ENCODE assay signal across 19 cellular contexts in the genomic region with DNA sequence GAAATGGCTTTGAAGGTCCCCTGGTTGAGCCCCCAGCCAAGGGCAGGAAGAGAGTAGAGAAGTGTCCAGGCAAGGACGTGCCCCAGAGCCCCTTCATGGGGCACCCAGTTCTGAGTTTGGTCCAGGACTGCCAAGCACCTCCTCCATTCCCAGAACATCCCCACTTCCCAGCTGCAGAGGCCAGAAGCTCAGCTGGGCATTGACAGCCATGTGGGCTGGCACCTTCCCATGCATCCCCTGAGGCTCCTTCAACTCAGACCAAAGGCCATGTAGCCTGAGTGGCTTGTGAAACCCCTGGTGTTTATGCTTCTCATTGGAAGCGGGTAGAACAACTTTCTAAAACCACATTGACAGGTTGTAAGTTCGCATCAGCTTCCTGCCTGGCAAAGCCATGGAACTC.
DNase-seq lines count a peak whose midpoint lies in the region; ATAC-seq, FAIRE-seq and TF ChIP-seq lines count a peak whose summit lies in the region.
"Had no signal": no experiment of that assay in that cellular context is flagged by ENCODE, and none has a peak within 500 bp of the region (broad histone marks: within the 10 kb centered on the region; RNA-seq: fewer than 3 reads in every experiment).

No MANE protein-coding gene starts in this region.

- CTCF ChIA-PET in CD4-positive, alpha-beta memory T cell (lab: Charles Lee; ENCODE audit: partially characterized antibody), result no interaction called here
- CTCF ChIA-PET in HepG2 (lab: Yijun Ruan, JAX; ENCODE audit: low intra/inter-chr PET ratio, low total read pairs), result no interaction called here

- H3K27ac ChIP-seq in coronary artery, result no peak overlapping the region
- no peak overlapping the region for H3K27ac ChIP-seq in right lobe of liver
- H3K27ac ChIP-seq in CD4-positive, alpha-beta memory T cell (ENCODE audit: low read depth, low read length), result no peak overlapping the region
- no peak overlapping the region for H3K27ac ChIP-seq in HepG2 (ENCODE audit: extremely low read length, insufficient read depth, low read length)
- H3K27ac ChIP-seq: BLaER1, GM23248 had no signal

- H3K4me1 ChIP-seq in right lobe of liver (no peaks in the 10 kb centered on the region), HepG2 (ENCODE audit: insufficient read depth, low read length) (no peaks in the 10 kb centered on the region)
- no peaks in the 10 kb centered on the region for H3K4me1 ChIP-seq in CD4-positive, alpha-beta memory T cell (ENCODE audit: insufficient read depth, low read length)
- H3K4me1 ChIP-seq: BLaER1, HAP-1 had no signal

- no peak overlapping the region for H3K4me3 Mint-ChIP-seq in osteocyte (ENCODE audit: unreplicated experiment)
- H3K4me3 Mint-ChIP-seq in CD4-positive, alpha-beta memory T cell, result no peak overlapping the region
- H3K4me3 Mint-ChIP-seq: CD14-positive monocyte; CD8-positive, alpha-beta T cell had no signal

- H3K4me2 ChIP-seq in HepG2 (ENCODE audit: low read depth, low read length), result no peak overlapping the region
- H3K4me2 ChIP-seq: BLaER1 had no signal

- POLR2A ChIA-PET in CD4-positive, alpha-beta memory T cell (lab: Charles Lee; ENCODE audit: partially characterized antibody), result no interaction called here
- POLR2A ChIA-PET in HepG2 (lab: Yijun Ruan, JAX), result no interaction called here

- TF ChIP-seq POLR2A in right lobe of liver (IDR thresholded peaks at IDR 0.05) (no peak), HepG2 (IDR thresholded peaks at IDR 0.05; ENCODE audit: insufficient read depth in 1 of 2, low read depth in 2 of 2, low read length in 2 of 2) (no peak)

- intact Hi-C loops in right lobe of liver (cut with DNase I), result no loop called here
- intact Hi-C loops in CD4-positive, alpha-beta memory T cell (cut with micrococcal nuclease), result no loop called here
- intact Hi-C loops in HepG2 (cut with micrococcal nuclease; ENCODE audit: unreplicated experiment), result no loop called here

- TF ChIP-seq CTCF in coronary artery (IDR thresholded peaks at IDR 0.05), result no peak
- no peak for TF ChIP-seq CTCF in osteocyte (IDR thresholded peaks at IDR 0.05)
- no peak for TF ChIP-seq CTCF in right lobe of liver (IDR thresholded peaks at IDR 0.05)
- TF ChIP-seq CTCF in HepG2 (CRISPR knock-in tag; IDR thresholded peaks at IDR 0.05), result no peak

- no peak overlapping the region for H2AFZ ChIP-seq in HepG2 (ENCODE audit: low read length)
- H2AFZ ChIP-seq: GM23248 had no signal

- H3K9me3 ChIP-seq in right lobe of liver, result no peaks in the 10 kb centered on the region
- H3K9me3 ChIP-seq in CD4-positive, alpha-beta memory T cell (ENCODE audit: control insufficient read depth in 1 of 2, low read length in 2 of 2), result no peaks in the 10 kb centered on the region
- H3K9me3 ChIP-seq in HepG2 (ENCODE audit: low read length), result no peaks in the 10 kb centered on the region
- H3K9me3 ChIP-seq: BLaER1, HAP-1 had no signal

- DNase-seq in activated effector memory CD4-positive, alpha-beta T cell treated with anti-CD3 and anti-CD28 coated beads, Interleukin-2, amount 50 U/mL, for 16 hours, result peak; percentile 33
- no peak for DNase-seq in activated effector memory CD4-positive, alpha-beta T cell treated with Interleukin-2 at 50 U/mL for 16 hours
- DNase-seq in coronary artery (ENCODE audit: low spot score) (peak; percentile 59), osteocyte (ENCODE audit: extremely low spot score, unreplicated experiment) (peak; percentile 66), right lobe of liver (no peak), HepG2 (ENCODE audit: low spot score) (no peak)
- DNase-seq in CD4-positive, alpha-beta memory T cell, result no peak
- DNase-seq: 8988T, Calu3, DMS 273 treated with DMSO at 0.1 percent for 48 hours, DMS53, DND-41, EL, GM23248 had no signal

- H3K27me3 ChIP-seq in right lobe of liver (no peaks in the 10 kb centered on the region), HepG2 (ENCODE audit: control insufficient read depth in 1 of 2, insufficient read depth in 2 of 2, low read length in 2 of 2) (peaks cover 1 to 40% of the 10 kb centered on the region in 2 experiments; a peak in 4 of 5 replicates)
- no peaks in the 10 kb centered on the region for H3K27me3 ChIP-seq in CD4-positive, alpha-beta memory T cell (ENCODE audit: insufficient read depth, low read length)
- H3K27me3 ChIP-seq: BLaER1 had no signal

- no peaks in the 10 kb centered on the region for H3K27me3 Mint-ChIP-seq in osteocyte (ENCODE audit: unreplicated experiment)
- no peaks in the 10 kb centered on the region for H3K27me3 Mint-ChIP-seq in CD4-positive, alpha-beta memory T cell

- H3K27ac Mint-ChIP-seq in osteocyte (ENCODE audit: unreplicated experiment), result no peak overlapping the region
- H3K27ac Mint-ChIP-seq in CD4-positive, alpha-beta memory T cell, result no peak overlapping the region
- H3K27ac Mint-ChIP-seq: CD14-positive monocyte; CD8-positive, alpha-beta T cell had no signal

- H3K9ac ChIP-seq in HepG2 (ENCODE audit: insufficient read depth, low read depth, low read length), result no peak overlapping the region
- H3K9ac ChIP-seq: BLaER1, GM23248 had no signal

- no peak for ATAC-seq in right lobe of liver
- no peak for ATAC-seq in HepG2
- ATAC-seq: CD8-positive, alpha-beta T cell; GM12878 had no signal

- H3K36me3 Mint-ChIP-seq in osteocyte (ENCODE audit: unreplicated experiment), result no peaks in the 10 kb centered on the region
- no peaks in the 10 kb centered on the region for H3K36me3 Mint-ChIP-seq in CD4-positive, alpha-beta memory T cell
- H3K36me3 Mint-ChIP-seq: CD14-positive monocyte; CD8-positive, alpha-beta T cell had no signal

- no peaks in the 10 kb centered on the region for H3K4me1 Mint-ChIP-seq in osteocyte (ENCODE audit: unreplicated experiment)
- no peaks in the 10 kb centered on the region for H3K4me1 Mint-ChIP-seq in CD4-positive, alpha-beta memory T cell
- H3K4me1 Mint-ChIP-seq: CD14-positive monocyte had no signal

- no peaks in the 10 kb centered on the region for H3K36me3 ChIP-seq in right lobe of liver
- H3K36me3 ChIP-seq in CD4-positive, alpha-beta memory T cell (ENCODE audit: insufficient read depth, low read length), result no peaks in the 10 kb centered on the region
- H3K36me3 ChIP-seq in HepG2 (replicated peaks in 1 of 2; ENCODE audit: control insufficient read depth in 1 of 2, insufficient read depth in 2 of 2, low read length in 2 of 2), result no peaks in the 10 kb centered on the region
- H3K36me3 ChIP-seq: BLaER1, HAP-1 had no signal

- peaks cover 50% of the 10 kb centered on the region for H3K9me3 Mint-ChIP-seq in osteocyte (ENCODE audit: unreplicated experiment)
- H3K9me3 Mint-ChIP-seq in CD4-positive, alpha-beta memory T cell, result peaks cover 0 to 2% (median 0%) of the 10 kb centered on the region in 8 donors
- H3K9me3 Mint-ChIP-seq: CD8-positive, alpha-beta T cell had no signal

- FAIRE-seq in HepG2 (lab: Jason Lieb, UNC), result no peak
- FAIRE-seq: GM12878 had no signal

- no TSS peak for BruUV-seq in HepG2 (replicated peaks; lab: Mats Ljungman, UMichigan)

- TF ChIP-seq RAD21 in HepG2 (CRISPR knock-in tag; IDR thresholded peaks at IDR 0.05), result no peak

- TF ChIP-seq EP300 in HepG2 (IDR thresholded peaks at IDR 0.05; ENCODE audit: low read depth in 2 of 2, low read length in 2 of 2) (no peak), HepG2 (CRISPR knock-in tag; IDR thresholded peaks at IDR 0.05; ENCODE audit: borderline replicate concordance) (no peak)

- WGBS in right lobe of liver (ENCODE audit: insufficient coverage, low coverage, low lambda C conversion rate, missing lambda C conversion rate), result 33% methylated on average over 3 of the region's 3 CpGs
- WGBS in HepG2 (ENCODE audit: low lambda C conversion rate), result 5% methylated on average over 2 of the region's 3 CpGs

- no peaks in the 10 kb centered on the region for H3K79me2 ChIP-seq in HepG2 (ENCODE audit: insufficient read depth, low read length)

- no peaks in the 10 kb centered on the region for H4K20me1 ChIP-seq in HepG2 (ENCODE audit: insufficient read depth, low read length)
- H4K20me1 ChIP-seq: BLaER1 had no signal

- H3K4me3 ChIP-seq in coronary artery (no peak overlapping the region), right lobe of liver (no peak overlapping the region), HepG2 (replicated peaks in 1 of 3; ENCODE audit: insufficient read depth in 1 of 3, low read depth in 2 of 3, low read length in 3 of 3) (no peak overlapping the region)
- H3K4me3 ChIP-seq in CD4-positive, alpha-beta memory T cell (ENCODE audit: low read length in 2 of 2), result no peak overlapping the region
- H3K4me3 ChIP-seq: BLaER1, GM12878, GM23248, HAP-1 had no signal

- in situ Hi-C loops in HepG2 (cut with HindIII; ENCODE audit: extremely low pct_ligation_motif_present, low pct_unique_long_range_greater_than_20kb), result no loop called here

TF ChIP-seq in HepG2, 621 proteins besides CTCF, POLR2A, EP300 and RAD21 (continues in another document):
- TF ChIP-seq MAFK (conservative IDR thresholded peaks at IDR 0.05 in 1 of 2, IDR thresholded peaks at IDR 0.05 in 1 of 2; ENCODE audit: low read length in 2 of 2), result no peak
- TF ChIP-seq ZNF10 (CRISPR knock-in tag; IDR thresholded peaks at IDR 0.05; ENCODE audit: borderline replicate concordance, low read depth), result no peak
- TF ChIP-seq FOXP1 (IDR thresholded peaks at IDR 0.05), result no peak
- no peak for TF ChIP-seq FOXP1 (CRISPR knock-in tag; IDR thresholded peaks at IDR 0.05)
- no peak for TF ChIP-seq RFXAP (CRISPR knock-in tag; IDR thresholded peaks at IDR 0.05; ENCODE audit: borderline replicate concordance)
- no peak for TF ChIP-seq ZNF446 (CRISPR knock-in tag; IDR thresholded peaks at IDR 0.05)
- TF ChIP-seq, protein P1, sequence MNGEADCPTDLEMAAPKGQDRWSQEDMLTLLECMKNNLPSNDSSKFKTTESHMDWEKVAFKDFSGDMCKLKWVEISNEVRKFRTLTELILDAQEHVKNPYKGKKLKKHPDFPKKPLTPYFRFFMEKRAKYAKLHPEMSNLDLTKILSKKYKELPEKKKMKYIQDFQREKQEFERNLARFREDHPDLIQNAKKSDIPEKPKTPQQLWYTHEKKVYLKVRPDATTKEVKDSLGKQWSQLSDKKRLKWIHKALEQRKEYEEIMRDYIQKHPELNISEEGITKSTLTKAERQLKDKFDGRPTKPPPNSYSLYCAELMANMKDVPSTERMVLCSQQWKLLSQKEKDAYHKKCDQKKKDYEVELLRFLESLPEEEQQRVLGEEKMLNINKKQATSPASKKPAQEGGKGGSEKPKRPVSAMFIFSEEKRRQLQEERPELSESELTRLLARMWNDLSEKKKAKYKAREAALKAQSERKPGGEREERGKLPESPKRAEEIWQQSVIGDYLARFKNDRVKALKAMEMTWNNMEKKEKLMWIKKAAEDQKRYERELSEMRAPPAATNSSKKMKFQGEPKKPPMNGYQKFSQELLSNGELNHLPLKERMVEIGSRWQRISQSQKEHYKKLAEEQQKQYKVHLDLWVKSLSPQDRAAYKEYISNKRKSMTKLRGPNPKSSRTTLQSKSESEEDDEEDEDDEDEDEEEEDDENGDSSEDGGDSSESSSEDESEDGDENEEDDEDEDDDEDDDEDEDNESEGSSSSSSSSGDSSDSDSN (CRISPR knock-in tag; IDR thresholded peaks at IDR 0.05), result no peak
- no peak for TF ChIP-seq TMF1 (CRISPR knock-in tag; IDR thresholded peaks at IDR 0.05; ENCODE audit: low read depth)
- TF ChIP-seq CENPX (CRISPR knock-in tag; IDR thresholded peaks at IDR 0.05), result no peak
- no peak for TF ChIP-seq SRSF9 (IDR thresholded peaks at IDR 0.05; ENCODE audit: borderline replicate concordance, insufficient read depth, low read depth, low read length, poor library complexity, severe bottlenecking)

Comparison
In these comparisons a context has a peak if more than half of its experiments do, and no peak if none do; other contexts are left out.
1. DNase-seq: peak in activated effector memory CD4-positive, alpha-beta T cell treated with anti-CD3 and anti-CD28 coated beads, Interleukin-2, amount 50 U/mL, for 16 hours (single experiment), coronary artery (single experiment) and osteocyte (single experiment); none in activated effector memory CD4-positive, alpha-beta T cell treated with Interleukin-2 at 50 U/mL for 16 hours (single experiment), right lobe of liver (0 of 3), CD4-positive, alpha-beta memory T cell (0 of 5) and HepG2 (single experiment).